8 cellular contexts compared by ENCODE assay signal in genomic region chr16:53892155-53892554, GRCh38.
DNase-seq lines count a peak whose midpoint lies in the region; ATAC-seq lines count a peak whose summit lies in the region.

No MANE protein-coding gene starts in this region.

- no peak for ATAC-seq in HG02852 (IDR thresholded peaks at IDR 0.05; ENCODE audit: unreplicated experiment)

- DNase-seq in activated naive CD4-positive, alpha-beta T cell treated with Interleukin-2 at 50 U/mL for 16 hours, result peak; percentile 36
- DNase-seq in activated naive CD4-positive, alpha-beta T cell (lab: John Stamatoyannopoulos, UW), result no peak
- peak; percentile 40 for DNase-seq in NCI-H1092 (lab: John Stamatoyannopoulos, UW)
- peak in 4 of 5 donors; percentile 8 to 57 (median 19) for DNase-seq in T-helper 1 cell
- peak; percentile 91 for DNase-seq in cerebellar cortex (ENCODE audit: low spot score)
- DNase-seq in left kidney (ENCODE audit: low read depth, low spot score), result peak; percentile 82
- peak; percentile 30 for DNase-seq in stimulated activated CD8-positive, alpha-beta memory T cell treated with anti-CD3 and anti-CD28 coated beads, Interleukin-12 subunit alpha, Interleukin-12 subunit beta, amount 100 ng/mL, for 1 hour (ENCODE audit: low read depth)

Comparison
In these comparisons a context has a peak if more than half of its experiments do, and no peak if none do; other contexts are left out.
1. DNase-seq: peak in activated naive CD4-positive, alpha-beta T cell treated with Interleukin-2 at 50 U/mL for 16 hours (single experiment), NCI-H1092 (single experiment), T-helper 1 cell (4 of 5), cerebellar cortex (single experiment), left kidney (single experiment) and stimulated activated CD8-positive, alpha-beta memory T cell treated with anti-CD3 and anti-CD28 coated beads, Interleukin-12 subunit alpha, Interleukin-12 subunit beta, amount 100 ng/mL, for 1 hour (single experiment); none in activated naive CD4-positive, alpha-beta T cell (0 of 4).